8 cellular contexts compared by ENCODE assay signal in genomic region chr2:85134255-85135065, GRCh38. TPM values are rescaled to one million over a fixed set of nuclear protein-coding genes. Genes with fewer than 3 reads are reported as not detected.
DNase-seq lines count a peak whose midpoint lies in the region; ATAC-seq and TF ChIP-seq lines count a peak whose summit lies in the region.

No MANE protein-coding gene starts in this region.

- no peak overlapping the region for H2AFZ ChIP-seq in GM23338

- peaks cover 10% of the 10 kb centered on the region for H3F3A ChIP-seq in GM23338 (replicated peaks; ENCODE audit: low read depth)

- peaks cover 60% of the 10 kb centered on the region for H3K4me1 Mint-ChIP-seq in GM23338
- H3K4me1 Mint-ChIP-seq in activated naive CD8-positive, alpha-beta T cell treated with anti-CD3 and anti-CD28 coated beads, Interleukin-2, amount 50 U/mL, for 24 hours, result peaks cover 7% of the 10 kb centered on the region

- peak overlapping the region; percentile 99 for H3K4me2 ChIP-seq in GM23338

- DNase-seq in GM23338 (ENCODE audit: low spot score), result peak; percentile 65
- no peak for DNase-seq in activated naive CD8-positive, alpha-beta T cell treated with anti-CD3 and anti-CD28 coated beads, Interleukin-2, amount 50 U/mL, for 24 hours
- DNase-seq in right atrium auricular region (ENCODE audit: low spot score), result no peak
- DNase-seq in sciatic nerve (ENCODE audit: low spot score), result peak; percentile 75
- no peak for DNase-seq in activated CD4-positive, CD25-positive, alpha-beta regulatory T cell treated with anti-CD3 and anti-CD28 coated beads, Interleukin-2, amount 50 U/mL, for 72 hours
- DNase-seq in OCI-M1 (lab: John Stamatoyannopoulos, UW), result no peak
- no peak for DNase-seq in central memory CD4-positive, alpha-beta T cell

- H3K27ac ChIP-seq in GM23338 (ENCODE audit: low read depth) (peak overlapping the region; percentile 100), right atrium auricular region (peak overlapping the region; percentile 84 to 87)

- peaks cover 52% of the 10 kb centered on the region for H3K36me3 Mint-ChIP-seq in GM23338 (ENCODE audit: low read depth)
- no peaks in the 10 kb centered on the region for H3K36me3 Mint-ChIP-seq in activated naive CD8-positive, alpha-beta T cell treated with anti-CD3 and anti-CD28 coated beads, Interleukin-2, amount 50 U/mL, for 24 hours (ENCODE audit: low read depth)

- H4K20me1 ChIP-seq in GM23338 (replicated peaks; ENCODE audit: insufficient read depth), result peaks cover 45% of the 10 kb centered on the region

- intact Hi-C loops in sciatic nerve (cut with DNase I), result loop anchor here (2.0 kb wide), 1 partner anchor 150 kb away; no protein-coding TSS in a partner anchor

- H3K27me3 Mint-ChIP-seq in GM23338 (ENCODE audit: insufficient read depth, low read depth, poor library complexity), result peaks cover 19% of the 10 kb centered on the region
- peaks cover 58% of the 10 kb centered on the region for H3K27me3 Mint-ChIP-seq in activated naive CD8-positive, alpha-beta T cell treated with anti-CD3 and anti-CD28 coated beads, Interleukin-2, amount 50 U/mL, for 24 hours

- TF ChIP-seq CTCF in GM23338 (conservative IDR thresholded peaks at IDR 0.05; ENCODE audit: low read depth in 2 of 2) (no peak), right atrium auricular region (IDR thresholded peaks at IDR 0.05) (no peak)

- H3K9me3 Mint-ChIP-seq in GM23338, result no peaks in the 10 kb centered on the region
- no peaks in the 10 kb centered on the region for H3K9me3 Mint-ChIP-seq in activated naive CD8-positive, alpha-beta T cell treated with anti-CD3 and anti-CD28 coated beads, Interleukin-2, amount 50 U/mL, for 24 hours

- ATAC-seq in GM23338, result peak; percentile 15
- ATAC-seq in activated naive CD8-positive, alpha-beta T cell treated with anti-CD3 and anti-CD28 coated beads, Interleukin-2, amount 50 U/mL, for 24 hours, result no peak
- ATAC-seq in sciatic nerve, result peak; percentile 61
- ATAC-seq in GM18517 (IDR thresholded peaks at IDR 0.05; ENCODE audit: unreplicated experiment), result no peak

- peak overlapping the region; percentile 91 for H3K4me3 ChIP-seq in GM23338
- peak overlapping the region; percentile 80 to 88 for H3K4me3 ChIP-seq in right atrium auricular region

- peak overlapping the region; percentile 81 for H3K4me3 Mint-ChIP-seq in GM23338
- peak overlapping the region; percentile 29 for H3K4me3 Mint-ChIP-seq in activated naive CD8-positive, alpha-beta T cell treated with anti-CD3 and anti-CD28 coated beads, Interleukin-2, amount 50 U/mL, for 24 hours

- H3K9me3 ChIP-seq in right atrium auricular region, result no peaks in the 10 kb centered on the region

- H3K27ac Mint-ChIP-seq in GM23338, result peak overlapping the region; percentile 98
- no peak overlapping the region for H3K27ac Mint-ChIP-seq in activated naive CD8-positive, alpha-beta T cell treated with anti-CD3 and anti-CD28 coated beads, Interleukin-2, amount 50 U/mL, for 24 hours

- 0 out of 2 replicates have a peak, but pooled peaks cover 4% of the 10 kb centered on the region for H3K27me3 ChIP-seq in GM23338 (ENCODE audit: insufficient read depth)
- H3K27me3 ChIP-seq in right atrium auricular region, result no peaks in the 10 kb centered on the region

- no peaks in the 10 kb centered on the region for H3K9me2 ChIP-seq in GM23338 (ENCODE audit: insufficient read depth)

- peaks cover 54% of the 10 kb centered on the region for H3K4me1 ChIP-seq in GM23338 (ENCODE audit: insufficient read depth)
- peaks cover 0 to 55% of the 10 kb centered on the region in 2 donors for H3K4me1 ChIP-seq in right atrium auricular region

- H3K36me3 ChIP-seq in GM23338 (ENCODE audit: insufficient read depth) (peaks cover 24% of the 10 kb centered on the region; the same call in 1 of the 2 replicates), right atrium auricular region (no peaks in the 10 kb centered on the region)

- H3K79me2 ChIP-seq in GM23338 (replicated peaks; ENCODE audit: insufficient read depth), result peaks cover 63% of the 10 kb centered on the region

TF ChIP-seq in GM23338, 12 proteins besides CTCF, POLR2A, EP300 and RAD21:
- TF ChIP-seq POLR2AphosphoS5 (IDR thresholded peaks at IDR 0.05; ENCODE audit: low read depth) (peak; percentile 13; the same call in 1 of the 2 replicates), ZNF462 (CRISPR knock-in tag; IDR thresholded peaks at IDR 0.05) (no peak), EZH2 (IDR thresholded peaks at IDR 0.05; ENCODE audit: low read depth, unreplicated experiment) (no peak), ZNF331 (CRISPR knock-in tag; IDR thresholded peaks at IDR 0.05; ENCODE audit: low read depth) (no peak)
TF ChIP-seq in GM23338: peak in this region for 1.

RNA-seq across cellular contexts. Expression of gene TCF7L1, which starts 1.3 kb away (rescaled TPM):
- 42.4 and 47.3 TPM in 2 replicates for total RNA-seq in GM23338 (2014; rRNA removed; shearing (Covaris generic))
- 101 and 113 TPM in 2 replicates for polyA plus RNA-seq in GM23338 (2016; fragmentation: Nextera tagmentation; extraction: Ambion mirVana)
- total RNA-seq in right atrium auricular region (1 to 10 TPM; 3.1 to 4.0 TPM), sciatic nerve (26.9 TPM)

Comparison
In these comparisons a context has a peak if more than half of its experiments do, and no peak if none do; other contexts are left out.
1. ATAC-seq: peak in GM23338 (single experiment) and sciatic nerve (single experiment); none in activated naive CD8-positive, alpha-beta T cell treated with anti-CD3 and anti-CD28 coated beads, Interleukin-2, amount 50 U/mL, for 24 hours (single experiment) and GM18517 (single experiment).
2. DNase-seq: peak in GM23338 (single experiment) and sciatic nerve (single experiment); none in activated naive CD8-positive, alpha-beta T cell treated with anti-CD3 and anti-CD28 coated beads, Interleukin-2, amount 50 U/mL, for 24 hours (single experiment), right atrium auricular region (single experiment), activated CD4-positive, CD25-positive, alpha-beta regulatory T cell treated with anti-CD3 and anti-CD28 coated beads, Interleukin-2, amount 50 U/mL, for 72 hours (single experiment), OCI-M1 (single experiment) and central memory CD4-positive, alpha-beta T cell (single experiment).